2 cellular contexts compared by ENCODE assay signal in genomic region chr19:1399745-1400144, GRCh38.
TF ChIP-seq lines count a peak whose summit lies in the region.

No MANE protein-coding gene starts in this region.

TF ChIP-seq in SK-N-SH, 30 proteins besides CTCF, POLR2A, EP300 and RAD21 (continued from another document):
- TF ChIP-seq MEF2A (IDR thresholded peaks at IDR 0.05; ENCODE audit: borderline replicate concordance, low read depth) (no peak), CHD2 (IDR thresholded peaks at IDR 0.05; ENCODE audit: low read length, partially characterized antibody) (no peak), RFX5 (IDR thresholded peaks at IDR 0.05; ENCODE audit: low read length) (no peak), SMC3 (IDR thresholded peaks at IDR 0.05; ENCODE audit: low read depth, low read length) (no peak), NRF1 (IDR thresholded peaks at IDR 0.05; ENCODE audit: low read depth, low read length) (no peak), REST (IDR thresholded peaks at IDR 0.05; ENCODE audit: low read depth, low read length) (no peak), FOXM1 (IDR thresholded peaks at IDR 0.05; ENCODE audit: low read depth) (no peak), POLR2AphosphoS5 (IDR thresholded peaks at IDR 0.05; ENCODE audit: low read depth, low read length) (no peak), FOXJ3 (CRISPR knock-in tag; IDR thresholded peaks at IDR 0.05) (no peak), GABPA (IDR thresholded peaks at IDR 0.05; ENCODE audit: low read depth) (no peak), RCOR1 (IDR thresholded peaks at IDR 0.05; ENCODE audit: low read length) (no peak)
TF ChIP-seq in SK-N-SH: peak in this region for 0.

TF ChIP-seq in SK-N-SH treated with all-trans-retinoic acid at 6 μM for 48 hours, 23 proteins besides CTCF, POLR2A, EP300 and RAD21 (continued from another document):
- TF ChIP-seq PATZ1 (CRISPR knock-in tag; IDR thresholded peaks at IDR 0.05; ENCODE audit: borderline replicate concordance) (no peak), ZNF70 (CRISPR knock-in tag; IDR thresholded peaks at IDR 0.05) (no peak), ISL1 (CRISPR knock-in tag; IDR thresholded peaks at IDR 0.05) (no peak), GLIS3 (CRISPR knock-in tag; IDR thresholded peaks at IDR 0.05) (no peak), ZFP3 (CRISPR knock-in tag; IDR thresholded peaks at IDR 0.05) (no peak), SNAI2 (CRISPR knock-in tag; IDR thresholded peaks at IDR 0.05) (no peak)
